21 cellular contexts compared by ENCODE assay signal in genomic region chr12:40634431-40635131, GRCh38. TPM values are rescaled to one million over a fixed set of nuclear protein-coding genes. Genes with fewer than 3 reads are reported as not detected.
"Had no signal": no experiment of that assay in that cellular context is flagged by ENCODE, and none has a peak within 500 bp of the region (broad histone marks: within the 10 kb centered on the region; RNA-seq: fewer than 3 reads in every experiment).

No MANE protein-coding gene starts in this region.

- H3K27ac ChIP-seq: colonic mucosa, heart left ventricle, thyroid gland, VCaP had no signal

- H3K9me3 ChIP-seq: colonic mucosa, mucosa of descending colon, thyroid gland had no signal

- FAIRE-seq: bronchial epithelial cell, islet of Langerhans had no signal

- H3K4me3 ChIP-seq: colonic mucosa, dorsolateral prefrontal cortex, heart left ventricle, mucosa of descending colon, thyroid gland had no signal

- H3K36me3 ChIP-seq: colonic mucosa, heart left ventricle, thyroid gland had no signal

- H3K4me1 ChIP-seq: colonic mucosa, heart left ventricle had no signal

- DNase-seq: activated CD4-positive, alpha-beta memory T cell treated with anti-CD3 and anti-CD28 coated beads, Interleukin-2, amount 10 ng/mL, durations not matched to agents 7 days and 5 days; activated CD4-positive, alpha-beta T cell treated with anti-CD3 and anti-CD28 coated beads, Interleukin-2, amount 10 ng/mL, durations not matched to agents 24 days and 14 days; activated effector memory CD4-positive, alpha-beta T cell treated with Interleukin-2 at 50 U/mL for 16 hours; activated naive CD4-positive, alpha-beta T cell treated with anti-CD3 and anti-CD28 coated beads, Interleukin-2, amount 10 ng/mL, durations not matched to agents 7 days and 5 days; activated naive CD8-positive, alpha-beta T cell treated with anti-CD3 and anti-CD28 coated beads, Interleukin-2, amount 50 U/mL, for 24 hours; activated T-cell treated with anti-CD3 and anti-CD28 coated beads, Interleukin-2, amount 50 U/mL, for 72 hours; colonic mucosa; dorsolateral prefrontal cortex; heart left ventricle; left cardiac atrium; mesenchymal stem cell; mucosa of descending colon; occipital lobe; posterior cingulate gyrus; stimulated activated CD4-positive, alpha-beta T cell treated with anti-CD3 and anti-CD28 coated beads, Interleukin-2, amount 100 ng/mL, for 48 hours; stimulated activated naive CD4-positive, alpha-beta T cell; thyroid gland had no signal

- H3K27me3 ChIP-seq: colonic mucosa, dorsolateral prefrontal cortex, heart left ventricle, thyroid gland had no signal

RNA-seq across cellular contexts. Expression of gene CNTN1, which starts 57.7 kb away (rescaled TPM):
- total RNA-seq: activated CD4-positive, alpha-beta memory T cell treated with anti-CD3 and anti-CD28 coated beads, Interleukin-2, amount 10 ng/mL, durations not matched to agents 7 days and 5 days; activated CD4-positive, alpha-beta T cell treated with anti-CD3 and anti-CD28 coated beads, Interleukin-2, amount 10 ng/mL, durations not matched to agents 24 days and 14 days; activated T-cell treated with anti-CD3 and anti-CD28 coated beads, Interleukin-2, amount 50 U/mL, for 72 hours; T-helper 2 cell treated with Interferon-gamma antibody and Interleukin-4, amounts not matched to agents 100 ng/mL and 5 ng/mL, for 36 hours had no signal
